In the genomic region with DNA sequence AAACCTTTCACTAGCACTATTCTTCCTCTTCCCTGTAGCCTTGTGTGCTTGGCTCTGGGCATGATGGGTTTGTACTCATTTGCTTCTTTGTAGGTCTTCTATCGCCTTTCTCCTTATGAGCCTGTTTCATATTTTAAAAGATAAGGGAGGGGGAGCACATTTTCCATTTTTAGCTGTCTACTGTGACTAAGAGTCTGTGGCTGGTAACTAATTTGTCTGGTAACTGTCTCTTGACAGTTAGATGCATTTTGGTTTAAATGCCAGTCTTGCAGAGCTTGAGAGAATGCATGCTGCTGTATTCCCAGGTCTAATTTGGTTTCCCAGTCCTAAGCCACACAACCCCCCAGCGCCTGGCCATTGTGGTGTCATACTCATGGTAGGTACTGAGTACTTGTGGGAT, we compare ENCODE assay signal across 1 cellular context.
TF ChIP-seq lines count a peak whose summit lies in the region.

No MANE protein-coding gene starts in this region.

TF ChIP-seq in IMR-90, 13 proteins besides CTCF, POLR2A, EP300 and RAD21 (continued from another document):
- TF ChIP-seq, protein P1, sequence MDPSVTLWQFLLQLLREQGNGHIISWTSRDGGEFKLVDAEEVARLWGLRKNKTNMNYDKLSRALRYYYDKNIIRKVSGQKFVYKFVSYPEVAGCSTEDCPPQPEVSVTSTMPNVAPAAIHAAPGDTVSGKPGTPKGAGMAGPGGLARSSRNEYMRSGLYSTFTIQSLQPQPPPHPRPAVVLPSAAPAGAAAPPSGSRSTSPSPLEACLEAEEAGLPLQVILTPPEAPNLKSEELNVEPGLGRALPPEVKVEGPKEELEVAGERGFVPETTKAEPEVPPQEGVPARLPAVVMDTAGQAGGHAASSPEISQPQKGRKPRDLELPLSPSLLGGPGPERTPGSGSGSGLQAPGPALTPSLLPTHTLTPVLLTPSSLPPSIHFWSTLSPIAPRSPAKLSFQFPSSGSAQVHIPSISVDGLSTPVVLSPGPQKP (IDR thresholded peaks at IDR 0.05; ENCODE audit: borderline replicate concordance, low read depth, low read length): no peak
